Comparison of ENCODE assay signal across 29 cellular contexts in genomic region chrX:87728024-87728423, GRCh38.
DNase-seq lines count a peak whose midpoint lies in the region; ATAC-seq and TF ChIP-seq lines count a peak whose summit lies in the region.
"Had no signal": no experiment of that assay in that cellular context is flagged by ENCODE, and none has a peak within 500 bp of the region (broad histone marks: within the 10 kb centered on the region; RNA-seq: fewer than 3 reads in every experiment).

No MANE protein-coding gene starts in this region.

- H3K9me3 ChIP-seq in BLaER1 treated with 17β-estradiol and CSF1 and Interleukin-3, amounts not matched to agents 10 nM and 100 nM (replicated peaks in 1 of 11) = peaks cover 0 to 14% (median 0%) of the 10 kb centered on the region in 11 experiments; a peak in 5 of 22 replicates
- peaks cover 15% of the 10 kb centered on the region for H3K9me3 ChIP-seq in HUES6 (ENCODE audit: control insufficient read depth, insufficient read depth, low read depth, low read length)
- no peaks in the 10 kb centered on the region for H3K9me3 ChIP-seq in SK-N-SH
- H3K9me3 ChIP-seq: MG63, tibial artery had no signal

- peaks cover 0 to 10% (median 0%) of the 10 kb centered on the region in 10 experiments; a peak in 8 of 20 replicates for H3K4me1 ChIP-seq in BLaER1 treated with 17β-estradiol and CSF1 and Interleukin-3, amounts not matched to agents 10 nM and 100 nM
- no peaks in the 10 kb centered on the region for H3K4me1 ChIP-seq in HUES6 (ENCODE audit: control insufficient read depth, insufficient read depth, low read length)
- no peaks in the 10 kb centered on the region for H3K4me1 ChIP-seq in SK-N-SH (ENCODE audit: control insufficient read depth in 1 of 2, insufficient read depth in 2 of 2, low read depth in 1 of 2, low read length in 1 of 2)
- H3K4me1 ChIP-seq: tibial artery had no signal

- TF ChIP-seq RAD21 in SK-N-SH (IDR thresholded peaks at IDR 0.05; ENCODE audit: low read length) = no peak

- 3% methylated on average over 8 of the region's 9 CpGs for WGBS in SK-N-SH (ENCODE audit: low lambda C conversion rate)

- peak overlapping the region; percentile 87 for H2AFZ ChIP-seq in SK-N-SH (ENCODE audit: low read depth)
- H2AFZ ChIP-seq: GM23338 had no signal

- no peak for TF ChIP-seq EP300 in SK-N-SH (IDR thresholded peaks at IDR 0.05; ENCODE audit: borderline replicate concordance in 1 of 2, low read depth in 1 of 2, low read length in 1 of 2)

- H3K79me2 ChIP-seq in SK-N-SH (ENCODE audit: insufficient read depth) = no peaks in the 10 kb centered on the region

- DNase-seq in A172 (ENCODE audit: low spot score) (peak; percentile 1), SK-N-SH (no peak), dermis blood vessel endothelial cell (no peak), GM10248 (ENCODE audit: extremely low spot score) (no peak)
- DNase-seq: activated CD4-positive, CD25-positive, alpha-beta regulatory T cell; activated CD8-positive, alpha-beta memory T cell treated with anti-CD3 and anti-CD28 coated beads, Interleukin-2, amount 10 ng/mL, durations not matched to agents 7 days and 5 days; activated gamma-delta T cell; activated naive CD8-positive, alpha-beta T cell treated with anti-CD3 and anti-CD28 coated beads for 36 hours; activated T-cell treated with anti-CD3 and anti-CD28 coated beads, Interleukin-2, amount 50 U/mL, for 4 hours; anterior cingulate cortex; C1 segment of cervical spinal cord; immature natural killer cell; left cardiac atrium; MG63; naive thymus-derived CD8-positive, alpha-beta T cell; NCI-H1417 treated with DMSO at 0.1 percent for 48 hours; NCI-H524; NK-92 treated with Interleukin-12 subunit alpha and Interleukin-12 subunit beta, amount 100 ng/mL, for 24 hours; nucleus accumbens; SIG-M5; stimulated activated CD4-positive, alpha-beta T cell treated with anti-CD3 and anti-CD28 coated beads, Interleukin-4, amount 100 ng/mL, for 24 hours; T-cell; tibial artery had no signal

- POLR2A ChIA-PET in SK-N-SH (lab: Yijun Ruan, JAX) (no interaction called here), GM10248 (lab: Yijun Ruan, JAX) (no interaction called here)

- H3K4me2 ChIP-seq in BLaER1 treated with 17β-estradiol and CSF1 and Interleukin-3, amounts not matched to agents 10 nM and 100 nM = peak overlapping the region in 6 of 11 experiments; percentile 17 to 47 (median 37); a peak in 8 of 22 replicates
- peak overlapping the region; percentile 78 for H3K4me2 ChIP-seq in SK-N-SH
- H3K4me2 ChIP-seq: GM23338 had no signal

- H3F3A ChIP-seq in SK-N-SH (replicated peaks; ENCODE audit: insufficient read depth) = no peaks in the 10 kb centered on the region

- no peak overlapping the region for H3K4me3 ChIP-seq in BLaER1 treated with 17β-estradiol and CSF1 and Interleukin-3, amounts not matched to agents 10 nM and 100 nM
- peak overlapping the region; percentile 24; the same call in 1 of the 2 replicates for H3K4me3 ChIP-seq in HUES6 (ENCODE audit: low read depth, low read length)
- H3K4me3 ChIP-seq in SK-N-SH (ENCODE audit: low read depth in 2 of 2, low read length in 1 of 2) = peak overlapping the region; percentile 44 to 65
- H3K4me3 ChIP-seq: GM12878, GM23338, MG63, tibial artery had no signal

- H4K20me1 ChIP-seq in BLaER1 treated with 17β-estradiol and CSF1 and Interleukin-3, amounts not matched to agents 10 nM and 100 nM = no peaks in the 10 kb centered on the region; a peak in 2 of 22 replicates
- no peaks in the 10 kb centered on the region for H4K20me1 ChIP-seq in SK-N-SH (ENCODE audit: insufficient read depth)

- peaks cover 44 to 99% (median 90%) of the 10 kb centered on the region in 11 experiments for H3K27me3 ChIP-seq in BLaER1 treated with 17β-estradiol and CSF1 and Interleukin-3, amounts not matched to agents 10 nM and 100 nM
- no peaks in the 10 kb centered on the region for H3K27me3 ChIP-seq in HUES6 (ENCODE audit: control insufficient read depth, insufficient read depth, low read length)
- no peaks in the 10 kb centered on the region; the same call in 1 of the 2 replicates for H3K27me3 ChIP-seq in SK-N-SH (ENCODE audit: insufficient read depth)
- H3K27me3 ChIP-seq: MG63, tibial artery had no signal

- H3K27ac ChIP-seq in BLaER1 treated with 17β-estradiol and CSF1 and Interleukin-3, amounts not matched to agents 10 nM and 100 nM = no peak overlapping the region
- H3K27ac ChIP-seq in HUES6 (ENCODE audit: low read depth, low read length) (no peak overlapping the region), SK-N-SH (ENCODE audit: low read depth in 2 of 2, low read length in 1 of 2) (peak overlapping the region; percentile 55 to 58; a peak in 3 of 4 replicates)
- H3K27ac ChIP-seq: epithelial cell of prostate, tibial artery had no signal

- no peaks in the 10 kb centered on the region for H3K36me3 ChIP-seq in BLaER1 treated with 17β-estradiol and CSF1 and Interleukin-3, amounts not matched to agents 10 nM and 100 nM
- H3K36me3 ChIP-seq in HUES6 (ENCODE audit: control insufficient read depth, insufficient read depth, low read length) (no peaks in the 10 kb centered on the region), SK-N-SH (replicated peaks in 1 of 2; ENCODE audit: control insufficient read depth in 1 of 2, insufficient read depth in 2 of 2, low read length in 1 of 2) (no peaks in the 10 kb centered on the region)
- H3K36me3 ChIP-seq: MG63, tibial artery had no signal

- CTCF ChIA-PET in SK-N-SH (lab: Yijun Ruan, JAX) = no interaction called here
- CTCF ChIA-PET in GM10248 (lab: Yijun Ruan, JAX) = no interaction called here

- H3K9ac ChIP-seq in BLaER1 treated with 17β-estradiol and CSF1 and Interleukin-3, amounts not matched to agents 10 nM and 100 nM = no peak overlapping the region
- H3K9ac ChIP-seq in HUES6 (ENCODE audit: low read length) (no peak overlapping the region), SK-N-SH (peak overlapping the region; percentile 61)

- H3K9me2 ChIP-seq in SK-N-SH = no peaks in the 10 kb centered on the region

- ATAC-seq in HG02885 (IDR thresholded peaks at IDR 0.05; ENCODE audit: poor library complexity, unreplicated experiment) = no peak
- ATAC-seq: activated CD8-positive, alpha-beta memory T cell treated with anti-CD3 and anti-CD28 coated beads, Interleukin-2, amount 10 ng/mL, durations not matched to agents 7 days and 5 days; activated T-cell treated with anti-CD3 and anti-CD28 coated beads, Interleukin-2, amount 50 U/mL, for 4 hours; GM12878; GM23338; left cardiac atrium; naive thymus-derived CD8-positive, alpha-beta T cell; T-cell had no signal

- TF ChIP-seq CTCF in SK-N-SH (IDR thresholded peaks at IDR 0.05) (no peak), GM10248 (IDR thresholded peaks at IDR 0.05; ENCODE audit: control extremely low read depth, extremely low read depth, low read depth, missing control alignments) (no peak)

TF ChIP-seq in SK-N-SH, 30 proteins besides CTCF, POLR2A, EP300 and RAD21:
- TF ChIP-seq NFIC (IDR thresholded peaks at IDR 0.05; ENCODE audit: borderline replicate concordance) (no peak), GATA2 (CRISPR knock-in tag; IDR thresholded peaks at IDR 0.05) (no peak), REST (IDR thresholded peaks at IDR 0.05; ENCODE audit: low read depth, low read length) (no peak), FOXJ3 (CRISPR knock-in tag; IDR thresholded peaks at IDR 0.05) (no peak), SIN3A (IDR thresholded peaks at IDR 0.05; ENCODE audit: borderline replicate concordance, low read depth, low read length) (no peak), MAX (IDR thresholded peaks at IDR 0.05; ENCODE audit: low read depth) (peak; percentile 35; the same call in 1 of the 2 replicates), FOSL2 (IDR thresholded peaks at IDR 0.05; ENCODE audit: borderline replicate concordance, low read depth) (no peak)

Comparison
In these comparisons a context has a peak if more than half of its experiments do, and no peak if none do; other contexts are left out.
1. H3K27ac ChIP-seq: peak in SK-N-SH (2 of 2); none in BLaER1 treated with 17β-estradiol and CSF1 and Interleukin-3, amounts not matched to agents 10 nM and 100 nM (0 of 11) and HUES6 (single experiment).
2. H3K4me3 ChIP-seq: peak in HUES6 (single experiment) and SK-N-SH (2 of 2); none in BLaER1 treated with 17β-estradiol and CSF1 and Interleukin-3, amounts not matched to agents 10 nM and 100 nM (0 of 10).